32 cellular contexts compared by ENCODE assay signal in the genomic region with DNA sequence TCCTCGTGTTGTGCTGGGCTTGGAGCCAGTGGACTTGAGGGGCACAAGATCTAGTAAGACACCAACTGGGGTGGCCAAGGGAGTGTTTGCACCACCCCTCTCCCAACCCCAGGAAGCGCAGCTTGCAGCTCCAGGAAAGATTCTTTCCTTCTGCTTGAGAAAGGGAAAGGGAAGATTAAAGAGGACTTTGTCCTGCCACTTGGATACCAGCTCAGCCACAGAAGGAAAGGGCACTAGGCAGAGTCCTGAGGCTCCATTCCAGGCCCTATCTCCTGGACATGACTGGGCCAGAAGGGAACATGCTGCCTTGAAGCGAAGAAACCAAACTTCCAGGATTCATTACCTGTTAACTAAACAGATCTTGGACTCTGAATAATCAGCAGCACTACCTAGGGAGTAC.
"Had no signal": no experiment of that assay in that cellular context is flagged by ENCODE, and none has a peak within 500 bp of the region (broad histone marks: within the 10 kb centered on the region; RNA-seq: fewer than 3 reads in every experiment).

No MANE protein-coding gene starts in this region.

- DNase-seq: activated CD4-positive, alpha-beta memory T cell treated with anti-CD3 and anti-CD28 coated beads for 36 hours; activated CD4-positive, alpha-beta T cell treated with anti-CD3 and anti-CD28 coated beads for 36 hours; activated CD4-positive, alpha-beta T cell treated with anti-CD3 and anti-CD28 coated beads, Interleukin-2, amount 10 ng/mL, durations not matched to agents 24 days and 14 days; activated CD4-positive, CD25-positive, alpha-beta regulatory T cell; activated CD4-positive, CD25-positive, alpha-beta regulatory T cell treated with anti-CD3 and anti-CD28 coated beads, Interleukin-2, amount 50 U/mL, for 72 hours; activated CD8-positive, alpha-beta memory T cell treated with anti-CD3 and anti-CD28 coated beads, Interleukin-2, amount 10 ng/mL, durations not matched to agents 7 days and 5 days; activated CD8-positive, alpha-beta memory T cell treated with anti-CD3 and anti-CD28 coated beads, Interleukin-2, amount 50 U/mL, for 4 hours; activated CD8-positive, alpha-beta T cell treated with anti-CD3 and anti-CD28 coated beads, Interleukin-2, amount 10 ng/mL, durations not matched to agents 7 days and 5 days; activated effector memory CD4-positive, alpha-beta T cell treated with anti-CD3 and anti-CD28 coated beads, Interleukin-2, amount 50 U/mL, for 16 hours; activated naive CD4-positive, alpha-beta T cell treated with anti-CD3 and anti-CD28 coated beads for 36 hours; activated naive CD8-positive, alpha-beta T cell treated with anti-CD3 and anti-CD28 coated beads for 36 hours; activated naive CD8-positive, alpha-beta T cell treated with anti-CD3 and anti-CD28 coated beads, Interleukin-2, amount 50 U/mL, for 24 hours; activated T-cell treated with anti-CD3 and anti-CD28 coated beads, Interleukin-2, amount 50 U/mL, for 1 hour; activated T-cell treated with anti-CD3 and anti-CD28 coated beads, Interleukin-2, amount 50 U/mL, for 48 hours; adrenal gland; amygdala; aorta; dorsolateral prefrontal cortex; effector memory CD4-positive, alpha-beta T cell; endodermal cell; glutamatergic neuron; T-helper 2 cell had no signal

- H3K27me3 ChIP-seq: adrenal gland, breast epithelium, dorsolateral prefrontal cortex had no signal

- FAIRE-seq: frontal cortex had no signal

- H3K9me3 Mint-ChIP-seq: activated CD4-positive, alpha-beta memory T cell treated with anti-CD3 and anti-CD28 coated beads for 36 hours; activated naive CD4-positive, alpha-beta T cell treated with anti-CD3 and anti-CD28 coated beads for 36 hours; activated T-helper 2 cell treated with anti-CD3 and anti-CD28 coated beads, Interferon-gamma antibody, Interleukin-2, Interleukin-4, amounts not matched to agents 10 μg/mL and 5 μg/mL and 100 μg/mL, durations not matched to agents 14 hours and 24 hours and 36 hours; brain; endodermal cell had no signal

- H3K27ac Mint-ChIP-seq: activated CD4-positive, alpha-beta memory T cell treated with anti-CD3 and anti-CD28 coated beads for 36 hours; activated CD4-positive, alpha-beta T cell treated with anti-CD3 and anti-CD28 coated beads for 36 hours; activated CD4-positive, alpha-beta T cell treated with anti-CD3 and anti-CD28 coated beads, Interleukin-2, amount 10 ng/mL, durations not matched to agents 24 days and 14 days; activated CD8-positive, alpha-beta memory T cell treated with anti-CD3 and anti-CD28 coated beads, Interleukin-2, amount 10 ng/mL, durations not matched to agents 7 days and 5 days; activated CD8-positive, alpha-beta T cell treated with anti-CD3 and anti-CD28 coated beads, Interleukin-2, amount 10 ng/mL, durations not matched to agents 7 days and 5 days; activated naive CD4-positive, alpha-beta T cell treated with anti-CD3 and anti-CD28 coated beads for 36 hours; activated naive CD4-positive, alpha-beta T cell treated with anti-CD3 and anti-CD28 coated beads, Interleukin-2, amount 50 U/mL, for 24 hours; activated naive CD8-positive, alpha-beta T cell treated with anti-CD3 and anti-CD28 coated beads for 36 hours; activated naive CD8-positive, alpha-beta T cell treated with anti-CD3 and anti-CD28 coated beads, Interleukin-2, amount 50 U/mL, for 24 hours; activated T-helper 1 cell treated with anti-CD3 and anti-CD28 coated beads, Interleukin-12 subunit alpha, Interleukin-12 subunit beta, Interleukin-2, Interleukin-4 antibody, amounts not matched to agents 30 ng/mL and 10 ng/mL and 1 ng/mL, durations not matched to agents 14 hours and 24 hours and 36 hours; activated T-helper 2 cell treated with anti-CD3 and anti-CD28 coated beads, Interferon-gamma antibody, Interleukin-2, Interleukin-4, amounts not matched to agents 10 μg/mL and 5 μg/mL and 100 μg/mL, durations not matched to agents 14 hours and 24 hours and 36 hours; brain; dendritic cell treated with granulocyte-macrophage colony-stimulating factor and Interleukin-4, amounts not matched to agents 40 ng/mL and 50 ng/mL, for 4 days; endodermal cell had no signal

- H3K4me1 Mint-ChIP-seq: brain; central memory CD8-positive, alpha-beta T cell had no signal

- H3K4me3 ChIP-seq: adrenal gland, breast epithelium, coronary artery, dorsolateral prefrontal cortex had no signal

- H3K4me3 Mint-ChIP-seq: activated CD4-positive, alpha-beta memory T cell treated with anti-CD3 and anti-CD28 coated beads for 36 hours; activated CD4-positive, alpha-beta T cell treated with anti-CD3 and anti-CD28 coated beads for 36 hours; activated CD4-positive, alpha-beta T cell treated with anti-CD3 and anti-CD28 coated beads, Interleukin-2, amount 10 ng/mL, durations not matched to agents 24 days and 14 days; activated CD8-positive, alpha-beta memory T cell treated with anti-CD3 and anti-CD28 coated beads, Interleukin-2, amount 10 ng/mL, durations not matched to agents 7 days and 5 days; activated CD8-positive, alpha-beta T cell treated with anti-CD3 and anti-CD28 coated beads, Interleukin-2, amount 10 ng/mL, durations not matched to agents 7 days and 5 days; activated naive CD4-positive, alpha-beta T cell treated with anti-CD3 and anti-CD28 coated beads for 36 hours; activated naive CD4-positive, alpha-beta T cell treated with anti-CD3 and anti-CD28 coated beads, Interleukin-2, amount 50 U/mL, for 24 hours; activated naive CD8-positive, alpha-beta T cell treated with anti-CD3 and anti-CD28 coated beads for 36 hours; activated naive CD8-positive, alpha-beta T cell treated with anti-CD3 and anti-CD28 coated beads, Interleukin-2, amount 50 U/mL, for 24 hours; activated T-helper 1 cell treated with anti-CD3 and anti-CD28 coated beads, Interleukin-12 subunit alpha, Interleukin-12 subunit beta, Interleukin-2, Interleukin-4 antibody, amounts not matched to agents 30 ng/mL and 10 ng/mL and 1 ng/mL, durations not matched to agents 14 hours and 24 hours and 36 hours; brain; central memory CD8-positive, alpha-beta T cell; dendritic cell treated with granulocyte-macrophage colony-stimulating factor and Interleukin-4, amounts not matched to agents 40 ng/mL and 50 ng/mL, for 4 days; endodermal cell had no signal

- H3K27ac ChIP-seq: adrenal gland, breast epithelium, coronary artery, dorsolateral prefrontal cortex had no signal

- H3K27me3 Mint-ChIP-seq: activated CD4-positive, alpha-beta memory T cell treated with anti-CD3 and anti-CD28 coated beads for 36 hours; activated CD4-positive, alpha-beta T cell treated with anti-CD3 and anti-CD28 coated beads for 36 hours; activated CD8-positive, alpha-beta memory T cell treated with anti-CD3 and anti-CD28 coated beads, Interleukin-2, amount 10 ng/mL, durations not matched to agents 7 days and 5 days; activated naive CD4-positive, alpha-beta T cell treated with anti-CD3 and anti-CD28 coated beads, Interleukin-2, amount 50 U/mL, for 24 hours; activated naive CD8-positive, alpha-beta T cell treated with anti-CD3 and anti-CD28 coated beads, Interleukin-2, amount 50 U/mL, for 24 hours; brain; dendritic cell treated with granulocyte-macrophage colony-stimulating factor and Interleukin-4, amounts not matched to agents 40 ng/mL and 50 ng/mL, for 4 days had no signal

- H3K36me3 ChIP-seq: adrenal gland, breast epithelium had no signal

- ATAC-seq: activated CD4-positive, alpha-beta T cell treated with anti-CD3 and anti-CD28 coated beads for 36 hours; activated CD8-positive, alpha-beta memory T cell treated with anti-CD3 and anti-CD28 coated beads, Interleukin-2, amount 10 ng/mL, durations not matched to agents 7 days and 5 days; activated CD8-positive, alpha-beta T cell treated with anti-CD3 and anti-CD28 coated beads, Interleukin-2, amount 10 ng/mL, durations not matched to agents 7 days and 5 days; activated naive CD8-positive, alpha-beta T cell treated with anti-CD3 and anti-CD28 coated beads, Interleukin-2, amount 50 U/mL, for 24 hours; esophagus mucosa had no signal

- H3K9me3 ChIP-seq: adrenal gland, breast epithelium had no signal

- H3K4me1 ChIP-seq: adrenal gland, breast epithelium had no signal

- H3K36me3 Mint-ChIP-seq: activated CD4-positive, alpha-beta memory T cell treated with anti-CD3 and anti-CD28 coated beads for 36 hours; activated CD8-positive, alpha-beta memory T cell treated with anti-CD3 and anti-CD28 coated beads, Interleukin-2, amount 10 ng/mL, durations not matched to agents 7 days and 5 days; activated naive CD4-positive, alpha-beta T cell treated with anti-CD3 and anti-CD28 coated beads, Interleukin-2, amount 50 U/mL, for 24 hours; activated naive CD8-positive, alpha-beta T cell treated with anti-CD3 and anti-CD28 coated beads for 36 hours; brain had no signal
